In the genomic region with DNA sequence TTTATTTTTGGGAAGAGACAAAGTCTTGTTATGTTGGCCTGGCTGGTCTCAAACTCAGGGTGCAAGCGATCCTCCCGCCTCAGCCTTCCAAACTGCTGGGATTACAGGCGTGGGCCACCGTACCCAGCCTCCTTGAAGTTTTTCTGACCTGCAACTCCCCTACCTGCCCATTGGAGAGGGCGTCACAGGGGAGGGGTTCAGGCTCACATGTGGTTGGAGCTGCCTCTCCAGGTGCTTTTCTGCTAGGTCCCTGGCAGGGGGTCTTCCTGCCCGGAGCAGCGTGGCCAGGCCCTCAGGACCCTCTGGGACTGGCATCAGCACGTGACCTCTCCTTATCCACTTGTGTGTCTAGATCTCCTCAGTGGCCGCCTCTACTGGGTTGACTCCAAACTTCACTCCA, we compare ENCODE assay signal across 25 cellular contexts.
"Had no signal": no experiment of that assay in that cellular context is flagged by ENCODE, and none has a peak within 500 bp of the region (broad histone marks: within the 10 kb centered on the region; RNA-seq: fewer than 3 reads in every experiment).

No MANE protein-coding gene starts in this region.

- H3K27ac ChIP-seq: ascending aorta, brain microvascular endothelial cell, left lung, pancreas, psoas muscle, right atrium auricular region, thyroid gland, upper lobe of right lung had no signal

- H3K4me1 ChIP-seq: adrenal gland, ascending aorta, left lung, pancreas, psoas muscle, right atrium auricular region, thyroid gland, upper lobe of right lung had no signal

- H3K27ac Mint-ChIP-seq: activated T-cell treated with anti-CD3 and anti-CD28 coated beads, Interleukin-2, amount 50 U/mL, for 72 hours; stimulated activated naive CD8-positive, alpha-beta T cell treated with anti-CD3 and anti-CD28 coated beads, Interleukin-15, Interleukin-2, amounts not matched to agents 100 ng/mL and 50 ng/mL, for 24 hours had no signal

- ATAC-seq: activated T-cell treated with anti-CD3 and anti-CD28 coated beads, Interleukin-2, amount 50 U/mL, for 72 hours; esophagus mucosa; left lung; naive thymus-derived CD4-positive, alpha-beta T cell; upper lobe of right lung had no signal

- H3K9me3 Mint-ChIP-seq: activated naive CD4-positive, alpha-beta T cell treated with anti-CD3 and anti-CD28 coated beads, Interleukin-2, amount 50 U/mL, for 24 hours; activated T-cell treated with anti-CD3 and anti-CD28 coated beads, Interleukin-2, amount 50 U/mL, for 72 hours; naive thymus-derived CD4-positive, alpha-beta T cell; stimulated activated naive CD8-positive, alpha-beta T cell treated with anti-CD3 and anti-CD28 coated beads, Interleukin-15, Interleukin-2, amounts not matched to agents 100 ng/mL and 50 ng/mL, for 24 hours had no signal

- H3K27me3 ChIP-seq: adrenal gland, ascending aorta, brain microvascular endothelial cell, left lung, pancreas, right atrium auricular region, thyroid gland, upper lobe of right lung had no signal

- H3K9me3 ChIP-seq: adrenal gland, ascending aorta, left lung, pancreas, psoas muscle, right atrium auricular region, thyroid gland, upper lobe of right lung had no signal

- H3K4me1 Mint-ChIP-seq: activated naive CD4-positive, alpha-beta T cell treated with anti-CD3 and anti-CD28 coated beads, Interleukin-2, amount 50 U/mL, for 24 hours had no signal

- DNase-seq: activated CD4-positive, alpha-beta T cell treated with anti-CD3 and anti-CD28 coated beads, Interleukin-2, amount 50 U/mL, for 48 hours; activated effector memory CD4-positive, alpha-beta T cell treated with anti-CD3 and anti-CD28 coated beads, Interleukin-2, amount 50 U/mL, for 16 hours; activated T-cell treated with anti-CD3 and anti-CD28 coated beads, Interleukin-2, amount 50 U/mL, for 72 hours; adrenal gland; brain microvascular endothelial cell; caudate nucleus; dermis blood vessel endothelial cell; effector CD8-positive, alpha-beta T cell; foreskin melanocyte; hippocampal formation; kidney glomerular epithelial cell; left lung; naive thymus-derived CD4-positive, alpha-beta T cell; pancreas; psoas muscle; stimulated activated CD4-positive, alpha-beta T cell treated with anti-CD3 and anti-CD28 coated beads, Interleukin-4, amount 100 ng/mL, for 24 hours; substantia nigra; thyroid gland; upper lobe of right lung had no signal

- H3K27me3 Mint-ChIP-seq: activated naive CD4-positive, alpha-beta T cell treated with anti-CD3 and anti-CD28 coated beads, Interleukin-2, amount 50 U/mL, for 24 hours; naive thymus-derived CD4-positive, alpha-beta T cell; stimulated activated naive CD8-positive, alpha-beta T cell treated with anti-CD3 and anti-CD28 coated beads, Interleukin-15, Interleukin-2, amounts not matched to agents 100 ng/mL and 50 ng/mL, for 24 hours had no signal

- H3K4me3 ChIP-seq: adrenal gland, ascending aorta, left lung, lung, pancreas, psoas muscle, right atrium auricular region, thyroid gland, upper lobe of right lung had no signal

- H3K4me3 Mint-ChIP-seq: activated naive CD4-positive, alpha-beta T cell treated with anti-CD3 and anti-CD28 coated beads, Interleukin-2, amount 50 U/mL, for 24 hours; activated T-cell treated with anti-CD3 and anti-CD28 coated beads, Interleukin-2, amount 50 U/mL, for 72 hours; naive thymus-derived CD4-positive, alpha-beta T cell; stimulated activated naive CD8-positive, alpha-beta T cell treated with anti-CD3 and anti-CD28 coated beads, Interleukin-15, Interleukin-2, amounts not matched to agents 100 ng/mL and 50 ng/mL, for 24 hours had no signal
